Comparison of ENCODE assay signal across 24 cellular contexts in genomic region chr2:203898697-203899096, GRCh38. TPM values are rescaled to one million over a fixed set of nuclear protein-coding genes. Genes with fewer than 3 reads are reported as not detected.
"Had no signal": no experiment of that assay in that cellular context is flagged by ENCODE, and none has a peak within 500 bp of the region (broad histone marks: within the 10 kb centered on the region; RNA-seq: fewer than 3 reads in every experiment).

No MANE protein-coding gene starts in this region.

- H3K9ac ChIP-seq: SK-N-SH had no signal

- H3K27ac Mint-ChIP-seq: activated naive CD4-positive, alpha-beta T cell treated with anti-CD3 and anti-CD28 coated beads for 36 hours; activated naive CD8-positive, alpha-beta T cell treated with anti-CD3 and anti-CD28 coated beads, Interleukin-2, amount 10 ng/mL, durations not matched to agents 7 days and 5 days; activated T-cell treated with anti-CD3 and anti-CD28 coated beads, Interleukin-2, amount 50 U/mL, for 24 hours; nephron progenitor cell had no signal

- H3K27me3 Mint-ChIP-seq: activated naive CD8-positive, alpha-beta T cell treated with anti-CD3 and anti-CD28 coated beads, Interleukin-2, amount 10 ng/mL, durations not matched to agents 7 days and 5 days; activated T-cell treated with anti-CD3 and anti-CD28 coated beads, Interleukin-2, amount 50 U/mL, for 24 hours had no signal

- H3K27me3 ChIP-seq: upper lobe of right lung had no signal

- H3K4me3 ChIP-seq: upper lobe of right lung had no signal

- DNase-seq: activated CD4-positive, alpha-beta T cell treated with anti-CD3 and anti-CD28 coated beads for 1 hour; activated CD4-positive, alpha-beta T cell treated with anti-CD3 and anti-CD28 coated beads, Interleukin-2, amount 50 U/mL, for 1 hour; activated CD8-positive, alpha-beta memory T cell treated with anti-CD3 and anti-CD28 coated beads for 24 hours; activated CD8-positive, alpha-beta memory T cell treated with anti-CD3 and anti-CD28 coated beads, Interleukin-2, amount 50 U/mL, for 4 hours; activated effector memory CD4-positive, alpha-beta T cell treated with Interleukin-2 at 50 U/mL for 16 hours; activated naive CD4-positive, alpha-beta T cell treated with anti-CD3 and anti-CD28 coated beads for 36 hours; activated naive CD8-positive, alpha-beta T cell treated with anti-CD3 and anti-CD28 coated beads, Interleukin-2, amount 10 ng/mL, durations not matched to agents 7 days and 5 days; activated T-cell treated with anti-CD3 and anti-CD28 coated beads, Interleukin-2, amount 50 U/mL, for 24 hours; amygdala; dermis blood vessel endothelial cell; effector CD8-positive, alpha-beta T cell; erythroblast; foreskin melanocyte; hippocampal formation; kidney glomerular epithelial cell; midbrain; nephron progenitor cell; nucleus accumbens; SK-N-SH; stimulated activated CD4-positive, alpha-beta T cell treated with anti-CD3 and anti-CD28 coated beads, Interleukin-2, amount 100 ng/mL, for 48 hours; stimulated activated naive CD4-positive, alpha-beta T cell treated with Interleukin-2 at 50 U/mL for 16 hours; upper lobe of right lung had no signal

- H3K36me3 ChIP-seq: upper lobe of right lung had no signal

- H3K4me3 Mint-ChIP-seq: activated naive CD4-positive, alpha-beta T cell treated with anti-CD3 and anti-CD28 coated beads for 36 hours; activated naive CD8-positive, alpha-beta T cell treated with anti-CD3 and anti-CD28 coated beads, Interleukin-2, amount 10 ng/mL, durations not matched to agents 7 days and 5 days; activated T-cell treated with anti-CD3 and anti-CD28 coated beads, Interleukin-2, amount 50 U/mL, for 24 hours; nephron progenitor cell had no signal

- H3K9me3 ChIP-seq: upper lobe of right lung had no signal

- H3K27ac ChIP-seq: upper lobe of right lung had no signal

- H3K4me1 ChIP-seq: upper lobe of right lung had no signal

- H3K4me2 ChIP-seq: SK-N-SH had no signal

- ATAC-seq: upper lobe of right lung had no signal

- H3K4me1 Mint-ChIP-seq: nephron progenitor cell had no signal

RNA-seq across cellular contexts. Expression of gene CTLA4, which starts 31.1 kb away (rescaled TPM):
- total RNA-seq: chondrocyte, renal cortical epithelial cell had no signal

RNA-seq across cellular contexts. Expression of gene ICOS, which starts 37.9 kb away (rescaled TPM):
- total RNA-seq: chondrocyte, dermis blood vessel endothelial cell, renal cortical epithelial cell had no signal
